Comparison of ENCODE assay signal across 9 cellular contexts in genomic region chr1:143720087-143721023, GRCh38.
DNase-seq lines count a peak whose midpoint lies in the region; ATAC-seq and TF ChIP-seq lines count a peak whose summit lies in the region.
"Had no signal": no experiment of that assay in that cellular context is flagged by ENCODE, and none has a peak within 500 bp of the region (broad histone marks: within the 10 kb centered on the region; RNA-seq: fewer than 3 reads in every experiment).

No MANE protein-coding gene starts in this region.

- intact Hi-C loops in naive thymus-derived CD4-positive, alpha-beta T cell (cut with micrococcal nuclease), result no loop called here
- intact Hi-C loops in tibial artery (cut with DNase I; ENCODE audit: low total_unique reads), result no loop called here

- no peaks in the 10 kb centered on the region for H3K27me3 ChIP-seq in naive thymus-derived CD4-positive, alpha-beta T cell (ENCODE audit: control insufficient read depth in 2 of 2, insufficient read depth in 2 of 2, low read length in 2 of 2)
- H3K27me3 ChIP-seq in tibial artery, result no peaks in the 10 kb centered on the region

- no peak overlapping the region for H3K27ac Mint-ChIP-seq in naive thymus-derived CD4-positive, alpha-beta T cell
- H3K27ac Mint-ChIP-seq: nephron had no signal

- peaks cover 0 to 10% (median 2%) of the 10 kb centered on the region in 11 donors for H3K9me3 Mint-ChIP-seq in naive thymus-derived CD4-positive, alpha-beta T cell

- peaks cover 43 to 66% (median 52%) of the 10 kb centered on the region in 5 donors for H3K27me3 Mint-ChIP-seq in naive thymus-derived CD4-positive, alpha-beta T cell

- peaks cover 0 to 10% (median 5%) of the 10 kb centered on the region in 7 donors for H3K4me1 Mint-ChIP-seq in naive thymus-derived CD4-positive, alpha-beta T cell
- H3K4me1 Mint-ChIP-seq: nephron had no signal

- H3K4me1 ChIP-seq in naive thymus-derived CD4-positive, alpha-beta T cell (ENCODE audit: control insufficient read depth in 2 of 2, insufficient read depth in 2 of 2, low read length in 2 of 2), result no peaks in the 10 kb centered on the region
- no peaks in the 10 kb centered on the region for H3K4me1 ChIP-seq in tibial artery

- peak; percentile 41 for ATAC-seq in naive thymus-derived CD4-positive, alpha-beta T cell
- no peak for ATAC-seq in HG03095 (IDR thresholded peaks at IDR 0.05; ENCODE audit: unreplicated experiment)

- TF ChIP-seq CTCF in NB4 (IDR thresholded peaks at IDR 0.05; ENCODE audit: low read depth, low read length) (no peak), tibial artery (IDR thresholded peaks at IDR 0.05) (no peak)

- H3K27ac ChIP-seq in naive thymus-derived CD4-positive, alpha-beta T cell (ENCODE audit: low read depth, low read length), result no peak overlapping the region
- H3K27ac ChIP-seq in tibial artery, result no peak overlapping the region

- H3K4me3 Mint-ChIP-seq in naive thymus-derived CD4-positive, alpha-beta T cell, result peak overlapping the region in 5 of 10 donors; percentile 12 to 67 (median 49)
- H3K4me3 Mint-ChIP-seq: nephron had no signal

- H3K36me3 ChIP-seq in naive thymus-derived CD4-positive, alpha-beta T cell (ENCODE audit: control insufficient read depth in 2 of 3, insufficient read depth in 3 of 3, low read length in 3 of 3), result no peaks in the 10 kb centered on the region
- no peaks in the 10 kb centered on the region for H3K36me3 ChIP-seq in tibial artery

- CTCF ChIA-PET in naive thymus-derived CD4-positive, alpha-beta T cell (lab: Charles Lee), result no interaction called here

- H3K4me3 ChIP-seq in NB4 (ENCODE audit: low read depth, low read length), result peak overlapping the region; percentile 66
- H3K4me3 ChIP-seq in naive thymus-derived CD4-positive, alpha-beta T cell (ENCODE audit: low read length), result no peak overlapping the region
- H3K4me3 ChIP-seq in tibial artery, result no peak overlapping the region

- H3K9me3 ChIP-seq in naive thymus-derived CD4-positive, alpha-beta T cell (ENCODE audit: control insufficient read depth in 2 of 3, low read length in 3 of 3), result no peaks in the 10 kb centered on the region
- no peaks in the 10 kb centered on the region for H3K9me3 ChIP-seq in tibial artery

- POLR2A ChIA-PET in naive thymus-derived CD4-positive, alpha-beta T cell (lab: Charles Lee), result no interaction called here

- DNase-seq in GF-D8 (lab: John Stamatoyannopoulos, UW) (peak; percentile 92), NB4 (ENCODE audit: low read depth) (peak; percentile 92), cerebellum (ENCODE audit: low spot score) (peak; percentile 59), tibial artery (no peak), NCI-H524 treated with DMSO at 0.1 percent for 48 hours (lab: John Stamatoyannopoulos, UW) (no peak), H4 (ENCODE audit: low spot score) (no peak)
- DNase-seq in naive thymus-derived CD4-positive, alpha-beta T cell, result no peak

- peaks cover 0 to 8% (median 0%) of the 10 kb centered on the region in 5 donors for H3K36me3 Mint-ChIP-seq in naive thymus-derived CD4-positive, alpha-beta T cell

- peak; percentile 70 for TF ChIP-seq POLR2A in NB4 (IDR thresholded peaks at IDR 0.05; ENCODE audit: extremely low read depth, insufficient read length)

Comparison
In these comparisons a context has a peak if more than half of its experiments do, and no peak if none do; other contexts are left out.
1. DNase-seq: peak in GF-D8 (single experiment), NB4 (single experiment) and cerebellum (single experiment); none in naive thymus-derived CD4-positive, alpha-beta T cell (0 of 9), tibial artery (0 of 2), NCI-H524 treated with DMSO at 0.1 percent for 48 hours (single experiment) and H4 (single experiment).